In the genomic region with DNA sequence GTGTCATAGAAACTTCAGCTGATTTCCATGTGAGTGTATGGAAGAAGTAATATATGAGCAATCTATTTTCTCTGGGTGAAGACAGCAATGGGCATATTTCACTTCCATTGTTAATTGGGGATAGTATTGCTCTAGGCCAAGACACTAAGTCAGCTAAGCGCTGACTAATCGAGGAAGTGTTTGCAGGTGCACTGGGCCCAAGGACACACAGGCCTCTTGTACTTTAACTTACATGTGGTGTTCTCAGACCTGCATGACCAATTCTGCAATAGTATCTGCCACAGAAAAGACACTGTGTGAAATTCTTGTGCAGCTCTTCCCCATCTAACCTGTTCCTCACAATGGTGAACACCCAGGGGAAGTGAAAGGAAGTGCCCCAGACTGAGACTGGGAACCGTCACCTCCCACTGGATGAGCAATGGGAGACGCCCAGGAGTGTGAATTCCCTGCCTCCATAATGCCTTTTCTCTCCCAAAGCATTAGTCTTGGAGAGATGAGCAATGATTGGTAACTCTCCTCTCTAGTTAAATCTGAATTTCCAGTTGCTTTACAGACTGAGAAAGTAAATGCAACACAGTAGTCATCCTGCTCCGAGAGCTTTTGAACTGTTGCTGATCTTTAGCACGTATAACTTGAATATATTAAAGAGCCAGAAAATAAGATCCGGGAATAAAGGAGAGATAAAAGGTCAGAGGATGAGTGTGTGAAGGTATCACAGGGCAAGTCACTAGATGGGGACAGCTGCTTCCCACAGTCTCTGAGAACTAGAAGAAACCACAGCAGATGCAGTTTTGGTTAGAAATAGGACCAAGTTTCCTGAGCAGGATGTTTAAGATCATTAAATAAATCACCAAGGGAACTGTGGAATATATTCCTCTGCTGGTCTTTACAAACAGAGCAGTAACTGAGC, we compare ENCODE assay signal across 12 cellular contexts.
DNase-seq lines count a peak whose midpoint lies in the region; ATAC-seq and TF ChIP-seq lines count a peak whose summit lies in the region.
"Had no signal": no experiment of that assay in that cellular context is flagged by ENCODE, and none has a peak within 500 bp of the region (broad histone marks: within the 10 kb centered on the region; RNA-seq: fewer than 3 reads in every experiment).

No MANE protein-coding gene starts in this region.

- DNase-seq in activated CD8-positive, alpha-beta T cell treated with anti-CD3 and anti-CD28 coated beads for 36 hours: peak; percentile 18
- DNase-seq in skeletal muscle cell (ENCODE audit: low read depth) (peak; percentile 10), foreskin fibroblast (no peak), NCI-H1436 treated with DMSO at 0.1 percent for 48 hours (lab: John Stamatoyannopoulos, UW) (no peak), AG08396 (ENCODE audit: low spot score) (no peak), midbrain (lab: John Stamatoyannopoulos, UW) (no peak)
- DNase-seq: activated effector memory CD4-positive, alpha-beta T cell treated with Interleukin-2 at 50 U/mL for 16 hours; left cardiac atrium; NCI-H1436 had no signal

- CTCF ChIA-PET in activated CD8-positive, alpha-beta T cell treated with anti-CD3 and anti-CD28 coated beads for 36 hours (lab: Charles Lee): interaction anchor here (1.0 to 1.3 kb wide), 3 partner anchors 10 to 85 kb away, joined by 3 read pairs; no protein-coding TSS in a partner anchor

- intact Hi-C loops in activated CD8-positive, alpha-beta T cell treated with anti-CD3 and anti-CD28 coated beads for 36 hours (cut with micrococcal nuclease): no loop called here

- ATAC-seq in GM18867 (IDR thresholded peaks at IDR 0.05; ENCODE audit: unreplicated experiment): peak; percentile 50
- peak; percentile 83 for ATAC-seq in HG02938 (IDR thresholded peaks at IDR 0.05; ENCODE audit: unreplicated experiment)
- peak; percentile 53 for ATAC-seq in activated CD8-positive, alpha-beta T cell treated with anti-CD3 and anti-CD28 coated beads for 36 hours
- ATAC-seq: left cardiac atrium had no signal

- H3K27ac Mint-ChIP-seq in activated CD8-positive, alpha-beta T cell treated with anti-CD3 and anti-CD28 coated beads for 36 hours: no peak overlapping the region

- no peak for TF ChIP-seq CTCF in activated CD8-positive, alpha-beta T cell treated with anti-CD3 and anti-CD28 coated beads for 36 hours (IDR thresholded peaks at IDR 0.05)
- no peak for TF ChIP-seq CTCF in foreskin fibroblast (IDR thresholded peaks at IDR 0.05; ENCODE audit: low read depth, low read length)

- no peaks in the 10 kb centered on the region for H3K36me3 Mint-ChIP-seq in activated CD8-positive, alpha-beta T cell treated with anti-CD3 and anti-CD28 coated beads for 36 hours (ENCODE audit: low read depth)

- POLR2A ChIA-PET in activated CD8-positive, alpha-beta T cell treated with anti-CD3 and anti-CD28 coated beads for 36 hours (lab: Charles Lee): interaction anchor here (0.6 to 1.4 kb wide), 3 partner anchors 45 to 69 kb away, joined by 3 read pairs; no protein-coding TSS in a partner anchor

- H3K4me3 ChIP-seq in skeletal muscle cell (ENCODE audit: low read depth, low read length) (no peak overlapping the region), foreskin fibroblast (ENCODE audit: low read depth in 1 of 2, low read length in 2 of 2) (no peak overlapping the region)
- H3K4me3 ChIP-seq: right atrium auricular region had no signal

- H3K4me1 Mint-ChIP-seq in activated CD8-positive, alpha-beta T cell treated with anti-CD3 and anti-CD28 coated beads for 36 hours (ENCODE audit: low read depth): peaks cover 22% of the 10 kb centered on the region

- no peaks in the 10 kb centered on the region for H3K9me3 Mint-ChIP-seq in activated CD8-positive, alpha-beta T cell treated with anti-CD3 and anti-CD28 coated beads for 36 hours

- no peak overlapping the region for H3K4me3 Mint-ChIP-seq in activated CD8-positive, alpha-beta T cell treated with anti-CD3 and anti-CD28 coated beads for 36 hours

- H3K27me3 Mint-ChIP-seq in activated CD8-positive, alpha-beta T cell treated with anti-CD3 and anti-CD28 coated beads for 36 hours: no peaks in the 10 kb centered on the region

Comparison
In these comparisons a context has a peak if more than half of its experiments do, and no peak if none do; other contexts are left out.
1. DNase-seq: peak in activated CD8-positive, alpha-beta T cell treated with anti-CD3 and anti-CD28 coated beads for 36 hours (single experiment) and skeletal muscle cell (single experiment); none in foreskin fibroblast (0 of 2), NCI-H1436 treated with DMSO at 0.1 percent for 48 hours (single experiment), AG08396 (single experiment) and midbrain (single experiment).
2. Peak in every context shown above with its lines, with median percentiles within 50 percentile points of each other: ATAC-seq.